In genomic region chr3:187342255-187342654, GRCh38 we compare ENCODE assay signal across 30 cellular contexts. TPM values are rescaled to one million over a fixed set of nuclear protein-coding genes. Genes with fewer than 3 reads are reported as not detected.
"Had no signal": no experiment of that assay in that cellular context is flagged by ENCODE, and none has a peak within 500 bp of the region (broad histone marks: within the 10 kb centered on the region; RNA-seq: fewer than 3 reads in every experiment).

No MANE protein-coding gene starts in this region.

- H3K27me3 ChIP-seq: colonic mucosa, heart left ventricle, hepatocyte, right atrium auricular region, sigmoid colon, thyroid gland had no signal

- H3K4me2 ChIP-seq: hepatocyte had no signal

- H3K36me3 ChIP-seq: colonic mucosa, esophagus muscularis mucosa, gastroesophageal sphincter, heart left ventricle, left lung, prostate gland, right atrium auricular region, sigmoid colon, stomach, thyroid gland had no signal

- DNase-seq: colonic mucosa; effector CD8-positive, alpha-beta T cell; foreskin keratinocyte; heart left ventricle; left cardiac atrium; left lung; mesenchymal stem cell; midbrain; naive thymus-derived CD8-positive, alpha-beta T cell; nephron progenitor cell; nucleus accumbens; sigmoid colon; stimulated activated CD4-positive, alpha-beta T cell treated with anti-CD3 and anti-CD28 coated beads, Interleukin-2, amount 100 ng/mL, for 24 hours; stimulated activated CD4-positive, alpha-beta T cell treated with anti-CD3 and anti-CD28 coated beads, Interleukin-4, amount 100 ng/mL, for 24 hours; stimulated activated naive CD4-positive, alpha-beta T cell treated with Interleukin-2 at 50 U/mL for 16 hours; stomach; thyroid gland had no signal

- H3K9me3 ChIP-seq: colonic mucosa, esophagus muscularis mucosa, gastroesophageal sphincter, heart left ventricle, left lung, prostate gland, right atrium auricular region, sigmoid colon, stomach, thyroid gland had no signal

- H3K79me2 ChIP-seq: hepatocyte had no signal

- H2AFZ ChIP-seq: hepatocyte had no signal

- ATAC-seq: foreskin keratinocyte; gastroesophageal sphincter; heart left ventricle; left cardiac atrium; left lung; naive thymus-derived CD8-positive, alpha-beta T cell; stimulated activated effector memory CD8-positive, alpha-beta T cell treated with anti-CD3 and anti-CD28 coated beads, Interleukin-12 subunit alpha, Interleukin-12 subunit beta, amount 100 ng/mL, for 72 hours had no signal

- H3K4me1 ChIP-seq: colonic mucosa, esophagus muscularis mucosa, foreskin keratinocyte, gastroesophageal sphincter, heart left ventricle, left lung, prostate gland, right atrium auricular region, stomach, thyroid gland had no signal

- H3K4me3 ChIP-seq: colonic mucosa, esophagus muscularis mucosa, gastroesophageal sphincter, heart left ventricle, hepatocyte, left lung, prostate gland, right atrium auricular region, sigmoid colon, stomach, thyroid gland had no signal

- FAIRE-seq: endothelial cell of umbilical vein, islet of Langerhans had no signal

- H3K27ac ChIP-seq: colonic mucosa, esophagus muscularis mucosa, foreskin keratinocyte, gastroesophageal sphincter, hepatocyte, left lung, prostate gland, right atrium auricular region, sigmoid colon, stomach, thyroid gland had no signal

RNA-seq across cellular contexts. Expression of gene RTP4, which starts 25.9 kb away (rescaled TPM):
- total RNA-seq: temporal lobe had no signal

RNA-seq across cellular contexts. Expression of gene MASP1, which starts 50.7 kb away (rescaled TPM):
- total RNA-seq: epithelial cell of proximal tubule; foreskin keratinocyte; kidney epithelial cell; myocyte; naive thymus-derived CD8-positive, alpha-beta T cell; osteocyte had no signal
- polyA plus RNA-seq: foreskin keratinocyte; naive thymus-derived CD8-positive, alpha-beta T cell had no signal
